ENCODE assay signal across 16 cellular contexts in genomic region chr12:22610148-22610547, GRCh38.
"Had no signal": no experiment of that assay in that cellular context is flagged by ENCODE, and none has a peak within 500 bp of the region (broad histone marks: within the 10 kb centered on the region; RNA-seq: fewer than 3 reads in every experiment).

No MANE protein-coding gene starts in this region.

- H3K27me3 ChIP-seq: adrenal gland, breast epithelium, gastrocnemius medialis, thyroid gland had no signal

- H3K4me3 ChIP-seq: adrenal gland, breast epithelium, gastrocnemius medialis, thyroid gland had no signal

- H3K4me1 ChIP-seq: adrenal gland, breast epithelium, gastrocnemius medialis, thyroid gland had no signal

- H3K27ac ChIP-seq: adrenal gland, breast epithelium, gastrocnemius medialis, thyroid gland had no signal

- FAIRE-seq: astrocyte had no signal

- DNase-seq: activated CD4-positive, alpha-beta T cell treated with anti-CD3 and anti-CD28 coated beads, Interleukin-2, amount 50 U/mL, for 4 hours; activated gamma-delta T cell; adrenal gland; cerebellar nuclear complex; effector CD4-positive, alpha-beta T cell; gastrocnemius medialis; head of caudate nucleus; kidney; nephron progenitor cell; nucleus accumbens; stimulated activated naive CD4-positive, alpha-beta T cell treated with Interleukin-2 at 50 U/mL for 16 hours; thyroid gland had no signal

- H3K9me3 ChIP-seq: adrenal gland, gastrocnemius medialis, thyroid gland had no signal

- ATAC-seq: esophagus mucosa, gastrocnemius medialis, left lobe of liver had no signal

- H3K36me3 ChIP-seq: adrenal gland, breast epithelium, gastrocnemius medialis, thyroid gland had no signal
